ENCODE assay signal across 8 cellular contexts in genomic region chr4:107035711-107036601, GRCh38. TPM values are rescaled to one million over a fixed set of nuclear protein-coding genes. Genes with fewer than 3 reads are reported as not detected.
A peak's percentile ranks its signal among the peaks of the same experiment; 100 is the strongest.
DNase-seq lines count a peak whose midpoint lies in the region; ATAC-seq and TF ChIP-seq lines count a peak whose summit lies in the region.

DKK2 (minus strand) TSS chr4:107036313; CDS start chr4:107035591, 722 bp downstream.

- intact Hi-C loops in heart left ventricle (cut with DNase I), result loop anchor here in 3 of 10 donors (5.0 to 10.0 kb wide), 4 partner anchors 146 to 696 kb away; no protein-coding TSS in a partner anchor

- peak within 1 kb of the TSS; percentile 89 for H3K4me3 Mint-ChIP-seq in progenitor cell of endocrine pancreas (ENCODE audit: low read depth)

- no peak within 1 kb of the TSS for H3K27ac ChIP-seq in heart left ventricle

- TF ChIP-seq CTCF in AG09309 (IDR thresholded peaks at IDR 0.05; ENCODE audit: control insufficient read depth, insufficient read depth, low read depth, low read length, missing control alignments), result no peak
- TF ChIP-seq CTCF in HFF-Myc (IDR thresholded peaks at IDR 0.05; ENCODE audit: low read depth, low read length, missing control alignments), result no peak
- no peak for TF ChIP-seq CTCF in heart left ventricle (IDR thresholded peaks at IDR 0.05)
- TF ChIP-seq CTCF in progenitor cell of endocrine pancreas (IDR thresholded peaks at IDR 0.05; ENCODE audit: unreplicated experiment), result no peak

- 1 to 2% (median 1%) methylated on average over 45 of the region's 45 CpGs for WGBS in heart left ventricle, 4 donors

- no peaks in the 10 kb centered on the region for H3K9me3 Mint-ChIP-seq in progenitor cell of endocrine pancreas (ENCODE audit: low read depth)

- H3K4me1 Mint-ChIP-seq in progenitor cell of endocrine pancreas (ENCODE audit: low read depth), result peaks cover 27% of the 10 kb centered on the region

- ATAC-seq in heart left ventricle (peak in 3 of 4 donors; percentile 7 to 38 (median 12)), HG03045 (IDR thresholded peaks at IDR 0.05; ENCODE audit: unreplicated experiment) (no peak)
- no peak for ATAC-seq in activated CD4-positive, CD25-positive, alpha-beta regulatory T cell treated with anti-CD3 and anti-CD28 coated beads, Interleukin-2, amount 50 U/mL, for 24 hours

- no peak for TF ChIP-seq POLR2A in heart left ventricle (IDR thresholded peaks at IDR 0.05)

- H3K4me1 ChIP-seq in heart left ventricle, result peaks cover 0 to 35% (median 16%) of the 10 kb centered on the region in 12 donors

- peaks cover 76% of the 10 kb centered on the region for H3K27me3 Mint-ChIP-seq in progenitor cell of endocrine pancreas

- H3K27me3 ChIP-seq in heart left ventricle, result peaks cover 16 to 89% (median 46%) of the 10 kb centered on the region in 9 donors

- peak within 1 kb of the TSS; percentile 51 for H3K4me3 ChIP-seq in AG09309 (ENCODE audit: control insufficient read depth, low read depth, low read length)
- H3K4me3 ChIP-seq in HFF-Myc (replicated peaks; ENCODE audit: low read depth, low read length), result peak within 1 kb of the TSS; percentile 46
- peak within 1 kb of the TSS; percentile 17 to 55 (median 42) for H3K4me3 ChIP-seq in heart left ventricle

- H3K27ac Mint-ChIP-seq in progenitor cell of endocrine pancreas, result peak within 1 kb of the TSS; percentile 91

- H3K36me3 ChIP-seq in heart left ventricle, result no peaks in the 10 kb centered on the region

- DNase-seq in AG09309 (ENCODE audit: low read depth), result no peak
- DNase-seq in HFF-Myc (ENCODE audit: extremely low read depth, low read depth), result no peak
- peak; percentile 3 to 10 for DNase-seq in activated CD4-positive, alpha-beta T cell treated with anti-CD3 and anti-CD28 coated beads, Interleukin-2, amount 50 U/mL, for 48 hours
- DNase-seq in heart left ventricle, result peak in 3 of 5 donors; percentile 8 to 52 (median 21)
- peak; percentile 9 for DNase-seq in progenitor cell of endocrine pancreas (ENCODE audit: low spot score, unreplicated experiment)
- DNase-seq in RKO (ENCODE audit: low spot score), result no peak

- H3K36me3 Mint-ChIP-seq in progenitor cell of endocrine pancreas (ENCODE audit: insufficient read depth), result no peaks in the 10 kb centered on the region

- no peaks in the 10 kb centered on the region for H3K9me3 ChIP-seq in heart left ventricle

RNA-seq across cellular contexts. Expression of gene DKK2, which starts in this region (rescaled TPM):
- 1 to 10 TPM in 4 of 9 donors, under 1 TPM in 4, not detected in 1; 0.40 to 2.5 (median 1.4) TPM for total RNA-seq in heart left ventricle
- under 1 TPM; 0.42 to 0.43 TPM for polyA plus RNA-seq in heart left ventricle
- total RNA-seq in progenitor cell of endocrine pancreas, result 12.6 and 17.0 TPM in 2 replicates

Comparison
In these comparisons a context has a peak if more than half of its experiments do, and no peak if none do; other contexts are left out.
1. DNase-seq: peak in activated CD4-positive, alpha-beta T cell treated with anti-CD3 and anti-CD28 coated beads, Interleukin-2, amount 50 U/mL, for 48 hours (2 of 2), heart left ventricle (3 of 5) and progenitor cell of endocrine pancreas (single experiment); none in AG09309 (single experiment), HFF-Myc (single experiment) and RKO (single experiment).
2. ATAC-seq: peak in heart left ventricle (3 of 4); none in HG03045 (single experiment) and activated CD4-positive, CD25-positive, alpha-beta regulatory T cell treated with anti-CD3 and anti-CD28 coated beads, Interleukin-2, amount 50 U/mL, for 24 hours (0 of 2).
3. Peak in every context shown above with its lines, with median percentiles within 50 percentile points of each other: H3K4me3 ChIP-seq.